Comparison of ENCODE assay signal across 8 cellular contexts in genomic region chr14:100108042-100108825, GRCh38. TPM values are rescaled to one million over a fixed set of nuclear protein-coding genes. Genes with fewer than 3 reads are reported as not detected.
DNase-seq lines count a peak whose midpoint lies in the region; ATAC-seq and TF ChIP-seq lines count a peak whose summit lies in the region.

No MANE protein-coding gene starts in this region.

- H3K4me3 Mint-ChIP-seq in effector memory CD8-positive, alpha-beta T cell: peak overlapping the region; percentile 13 to 62
- H3K4me3 Mint-ChIP-seq in mesothelial cell of epicardium: no peak overlapping the region

- H3K27me3 Mint-ChIP-seq in effector memory CD8-positive, alpha-beta T cell: no peaks in the 10 kb centered on the region
- no peaks in the 10 kb centered on the region for H3K27me3 Mint-ChIP-seq in mesothelial cell of epicardium (ENCODE audit: low read depth)

- peak overlapping the region; percentile 75 to 94 for H3K27ac Mint-ChIP-seq in effector memory CD8-positive, alpha-beta T cell
- H3K27ac Mint-ChIP-seq in mesothelial cell of epicardium: peak overlapping the region; percentile 76

- H3K4me1 Mint-ChIP-seq in effector memory CD8-positive, alpha-beta T cell (ENCODE audit: low read depth in 2 of 2): peaks cover 69 to 76% of the 10 kb centered on the region in 2 donors
- peaks cover 35% of the 10 kb centered on the region for H3K4me1 Mint-ChIP-seq in mesothelial cell of epicardium

- DNase-seq in AG20443 (ENCODE audit: low spot score) (peak; percentile 91), NCI-H82 treated with DMSO at 0.1 percent for 48 hours (lab: John Stamatoyannopoulos, UW; ENCODE audit: unreplicated experiment) (peak; percentile 0), mesothelial cell of epicardium (ENCODE audit: low spot score in 2 of 2, unreplicated experiment in 2 of 2) (peak; percentile 77 to 90)
- peak; percentile 82 to 83 for DNase-seq in activated CD8-positive, alpha-beta memory T cell treated with anti-CD3 and anti-CD28 coated beads for 4 hours (ENCODE audit: low read depth in 2 of 2)
- peak; percentile 86 to 90 (median 89) for DNase-seq in effector memory CD8-positive, alpha-beta T cell
- DNase-seq in stimulated activated CD8-positive, alpha-beta memory T cell treated with anti-CD3 and anti-CD28 coated beads, Interleukin-4, amount 100 ng/mL, for 48 hours: peak; percentile 97

- peaks cover 94% of the 10 kb centered on the region for H3K36me3 Mint-ChIP-seq in effector memory CD8-positive, alpha-beta T cell (ENCODE audit: insufficient read depth)
- H3K36me3 Mint-ChIP-seq in mesothelial cell of epicardium: no peaks in the 10 kb centered on the region

- ATAC-seq in GM19035 (IDR thresholded peaks at IDR 0.05; ENCODE audit: unreplicated experiment): peak; percentile 71
- peak; percentile 65 for ATAC-seq in HG03520 (IDR thresholded peaks at IDR 0.05; ENCODE audit: unreplicated experiment)
- ATAC-seq in effector memory CD8-positive, alpha-beta T cell (replicated peaks): peak; percentile 71

- H3K9me3 Mint-ChIP-seq in effector memory CD8-positive, alpha-beta T cell: no peaks in the 10 kb centered on the region
- no peaks in the 10 kb centered on the region for H3K9me3 Mint-ChIP-seq in mesothelial cell of epicardium

- peak; percentile 82 for TF ChIP-seq CTCF in mesothelial cell of epicardium (IDR thresholded peaks at IDR 0.05; ENCODE audit: unreplicated experiment)

RNA-seq across cellular contexts. Expression of gene EVL, which starts 43.0 kb away (rescaled TPM):
- 244 to 250 TPM (median 244 TPM) in 3 replicates for total RNA-seq in mesothelial cell of epicardium

RNA-seq across cellular contexts. Expression of gene DEGS2, which starts 51.2 kb away (rescaled TPM):
- 1.5 to 2.1 TPM (median 1.6 TPM) in 3 replicates for total RNA-seq in mesothelial cell of epicardium

Comparison
In these comparisons a context has a peak if more than half of its experiments do, and no peak if none do; other contexts are left out.
1. Peak in every context shown above with its lines: DNase-seq and ATAC-seq.
2. DNase-seq: peak in every context shown above with its lines; median percentile 97 in stimulated activated CD8-positive, alpha-beta memory T cell treated with anti-CD3 and anti-CD28 coated beads, Interleukin-4, amount 100 ng/mL, for 48 hours; 91 in AG20443; 89 in effector memory CD8-positive, alpha-beta T cell; 84 in mesothelial cell of epicardium; 82 in activated CD8-positive, alpha-beta memory T cell treated with anti-CD3 and anti-CD28 coated beads for 4 hours; 0 in NCI-H82 treated with DMSO at 0.1 percent for 48 hours.